30 cellular contexts compared by ENCODE assay signal in genomic region chr15:56752986-56753385, GRCh38.
"Had no signal": no experiment of that assay in that cellular context is flagged by ENCODE, and none has a peak within 500 bp of the region (broad histone marks: within the 10 kb centered on the region; RNA-seq: fewer than 3 reads in every experiment).

No MANE protein-coding gene starts in this region.

- H3K27ac ChIP-seq: body of pancreas, esophagus squamous epithelium, gastroesophageal sphincter, heart right ventricle, WERI-Rb-1 had no signal

- H3K9me3 ChIP-seq: body of pancreas, esophagus squamous epithelium, gastroesophageal sphincter, heart right ventricle had no signal

- H3K4me1 ChIP-seq: body of pancreas, esophagus squamous epithelium had no signal

- ATAC-seq: activated CD8-positive, alpha-beta T cell treated with anti-CD3 and anti-CD28 coated beads for 36 hours; activated naive CD4-positive, alpha-beta T cell treated with anti-CD3 and anti-CD28 coated beads, Interleukin-2, amount 50 U/mL, for 72 hours; activated T-cell treated with anti-CD3 and anti-CD28 coated beads, Interleukin-2, amount 50 U/mL, for 4 hours; activated T-helper 17 cell treated with anti-CD3 and anti-CD28 coated beads, Interleukin-2, amount 50 U/mL, for 72 hours; body of pancreas; effector memory CD8-positive, alpha-beta T cell; gastroesophageal sphincter; heart right ventricle; T-helper 17 cell had no signal

- H3K36me3 ChIP-seq: esophagus squamous epithelium, gastroesophageal sphincter, heart right ventricle, WERI-Rb-1 had no signal

- H3K27me3 ChIP-seq: body of pancreas, esophagus squamous epithelium, gastroesophageal sphincter, heart right ventricle had no signal

- DNase-seq: activated B cell treated with CpG ODN at 0.5 μM for 24 hours; activated CD4-positive, alpha-beta T cell treated with anti-CD3 and anti-CD28 coated beads for 4 hours; activated CD4-positive, alpha-beta T cell treated with anti-CD3 and anti-CD28 coated beads, Interleukin-2, amount 50 U/mL, for 1 hour; activated CD4-positive, alpha-beta T cell treated with anti-CD3 and anti-CD28 coated beads, Interleukin-2, amount 50 U/mL, for 48 hours; activated CD4-positive, CD25-positive, alpha-beta regulatory T cell treated with anti-CD3 and anti-CD28 coated beads, Interleukin-2, amount 50 U/mL, for 72 hours; activated CD8-positive, alpha-beta memory T cell treated with anti-CD3 and anti-CD28 coated beads for 24 hours; activated CD8-positive, alpha-beta T cell treated with anti-CD3 and anti-CD28 coated beads for 36 hours; activated effector memory CD4-positive, alpha-beta T cell treated with Interleukin-2 at 50 U/mL for 16 hours; activated naive CD4-positive, alpha-beta T cell treated with anti-CD3 and anti-CD28 coated beads for 36 hours; activated naive CD8-positive, alpha-beta T cell treated with anti-CD3 and anti-CD28 coated beads, Interleukin-2, amount 10 ng/mL, durations not matched to agents 7 days and 5 days; activated T-cell treated with anti-CD3 and anti-CD28 coated beads, Interleukin-2, amount 50 U/mL, for 4 hours; amygdala; aorta; body of pancreas; caudate nucleus; cortex of kidney; dermis blood vessel endothelial cell; effector CD4-positive, alpha-beta T cell; effector memory CD8-positive, alpha-beta T cell; erythroblast; esophagus squamous epithelium; foreskin melanocyte; heart right ventricle; T-helper 1 cell; T-helper 17 cell; T1000; WERI-Rb-1 had no signal

- H3K4me3 ChIP-seq: body of pancreas, esophagus squamous epithelium, gastroesophageal sphincter, heart right ventricle had no signal
